Comparison of ENCODE assay signal across 8 cellular contexts in genomic region chr6:42136508-42137191, GRCh38.
DNase-seq lines count a peak whose midpoint lies in the region; ATAC-seq and TF ChIP-seq lines count a peak whose summit lies in the region.

No MANE protein-coding gene starts in this region.

- no peaks in the 10 kb centered on the region for H4K20me1 ChIP-seq in KMS-11 (ENCODE audit: insufficient read depth)

- no peak overlapping the region for H3K9ac ChIP-seq in KMS-11

- H3K4me3 ChIP-seq in GM12865 (ENCODE audit: low read depth, low read length), result no peak overlapping the region
- H3K4me3 ChIP-seq in KMS-11 (IDR thresholded peaks at IDR 0.05; ENCODE audit: insufficient read depth, low read depth, low read length), result no peak overlapping the region

- H3K4me1 ChIP-seq in KMS-11 (ENCODE audit: low read depth, poor library complexity, severe bottlenecking), result no peaks in the 10 kb centered on the region

- no peak overlapping the region for H3K27ac ChIP-seq in KMS-11

- TF ChIP-seq CTCF in GM12865 (IDR thresholded peaks at IDR 0.05; ENCODE audit: insufficient read depth, low read depth, low read length, missing control alignments) (peak; percentile 29), KMS-11 (conservative IDR thresholded peaks at IDR 0.05; ENCODE audit: low read depth, low read length) (peak; percentile 35; the same call in 1 of the 2 replicates)

- H3K79me2 ChIP-seq in KMS-11 (ENCODE audit: insufficient read depth, low read depth), result no peaks in the 10 kb centered on the region

- H3K27ac Mint-ChIP-seq in stimulated activated effector memory CD8-positive, alpha-beta T cell treated with anti-CD3 and anti-CD28 coated beads, Interleukin-12 subunit alpha, Interleukin-12 subunit beta, amount 100 ng/mL, for 72 hours, result peak overlapping the region; percentile 78

- H2AFZ ChIP-seq in KMS-11 (ENCODE audit: low read depth), result no peak overlapping the region

- no peaks in the 10 kb centered on the region for H3K9me3 Mint-ChIP-seq in stimulated activated effector memory CD8-positive, alpha-beta T cell treated with anti-CD3 and anti-CD28 coated beads, Interleukin-12 subunit alpha, Interleukin-12 subunit beta, amount 100 ng/mL, for 72 hours

- no peaks in the 10 kb centered on the region for H3K36me3 ChIP-seq in KMS-11 (ENCODE audit: insufficient read depth)

- peak; percentile 52 for ATAC-seq in stimulated activated effector memory CD8-positive, alpha-beta T cell treated with anti-CD3 and anti-CD28 coated beads, Interleukin-12 subunit alpha, Interleukin-12 subunit beta, amount 100 ng/mL, for 72 hours

- peaks cover 11% of the 10 kb centered on the region for H3K4me1 Mint-ChIP-seq in stimulated activated effector memory CD8-positive, alpha-beta T cell treated with anti-CD3 and anti-CD28 coated beads, Interleukin-12 subunit alpha, Interleukin-12 subunit beta, amount 100 ng/mL, for 72 hours

- peak; percentile 42 for DNase-seq in GM12865 (ENCODE audit: low read depth)
- DNase-seq in activated T-cell treated with anti-CD3 and anti-CD28 coated beads for 48 hours (ENCODE audit: low read depth), result peak; percentile 25
- DNase-seq in iPS-NIHi11 (ENCODE audit: low spot score), result peak; percentile 83
- DNase-seq in stimulated activated effector memory CD8-positive, alpha-beta T cell treated with anti-CD3 and anti-CD28 coated beads, Interleukin-12 subunit alpha, Interleukin-12 subunit beta, amount 100 ng/mL, for 72 hours (ENCODE audit: low spot score in 2 of 2), result peak in 1 of 2 donors; percentile 64
- no peak for DNase-seq in NCI-H146 treated with DMSO at 0.1 percent for 48 hours (lab: John Stamatoyannopoulos, UW; ENCODE audit: unreplicated experiment)
- no peak for DNase-seq in stimulated activated naive CD4-positive, alpha-beta T cell treated with Interleukin-2 at 50 U/mL for 16 hours (lab: John Stamatoyannopoulos, UW)
- no peak for DNase-seq in GF-D8 (lab: John Stamatoyannopoulos, UW)

- no peaks in the 10 kb centered on the region for H3K36me3 Mint-ChIP-seq in stimulated activated effector memory CD8-positive, alpha-beta T cell treated with anti-CD3 and anti-CD28 coated beads, Interleukin-12 subunit alpha, Interleukin-12 subunit beta, amount 100 ng/mL, for 72 hours

- H3K4me3 Mint-ChIP-seq in stimulated activated effector memory CD8-positive, alpha-beta T cell treated with anti-CD3 and anti-CD28 coated beads, Interleukin-12 subunit alpha, Interleukin-12 subunit beta, amount 100 ng/mL, for 72 hours, result no peak overlapping the region

- H3K4me2 ChIP-seq in KMS-11, result no peak overlapping the region

- no peaks in the 10 kb centered on the region for H3K27me3 ChIP-seq in KMS-11 (ENCODE audit: insufficient read depth, low read depth)

Comparison
In these comparisons a context has a peak if more than half of its experiments do, and no peak if none do; other contexts are left out.
1. DNase-seq: peak in GM12865 (single experiment), activated T-cell treated with anti-CD3 and anti-CD28 coated beads for 48 hours (single experiment) and iPS-NIHi11 (single experiment); none in NCI-H146 treated with DMSO at 0.1 percent for 48 hours (single experiment), stimulated activated naive CD4-positive, alpha-beta T cell treated with Interleukin-2 at 50 U/mL for 16 hours (single experiment) and GF-D8 (single experiment).